8 cellular contexts compared by ENCODE assay signal in genomic region chr12:52010152-52010622, GRCh38. TPM values are rescaled to one million over a fixed set of nuclear protein-coding genes. Genes with fewer than 3 reads are reported as not detected.
DNase-seq lines count a peak whose midpoint lies in the region; ATAC-seq and TF ChIP-seq lines count a peak whose summit lies in the region.

No MANE protein-coding gene starts in this region.

- WGBS in body of pancreas, 2 donors = 48 to 72% methylated on average over 8 to 11 of the region's 11 CpGs

- peak in 2 of 3 donors; percentile 25 to 37 for TF ChIP-seq POLR2A in body of pancreas (IDR thresholded peaks at IDR 0.05)

- peak overlapping the region; percentile 28 for H3K4me2 ChIP-seq in skeletal muscle satellite cell (ENCODE audit: low read length)

- DNase-seq in HAP-1 (ENCODE audit: low spot score in 2 of 2) (peak; percentile 40 to 81), body of pancreas (peak; percentile 29 to 63 (median 58)), iPS-NIHi11 (ENCODE audit: low spot score) (peak; percentile 90), NAMALWA (ENCODE audit: low spot score) (no peak), NCI-H748 treated with DMSO at 0.1 percent for 48 hours (lab: John Stamatoyannopoulos, UW) (no peak), GM13976 (ENCODE audit: low spot score) (no peak)

- peak overlapping the region; percentile 45 for H3K9ac ChIP-seq in skeletal muscle satellite cell (ENCODE audit: low read depth, low read length)

- intact Hi-C loops in body of pancreas (cut with DNase I) = no loop called here

- H3K27me3 ChIP-seq in HAP-1 (ENCODE audit: low read depth) (no peaks in the 10 kb centered on the region), body of pancreas (no peaks in the 10 kb centered on the region), skeletal muscle satellite cell (ENCODE audit: control insufficient read depth, insufficient read depth, low read length) (peaks cover 15% of the 10 kb centered on the region)

- H3K36me3 ChIP-seq in HAP-1 (replicated peaks) (no peaks in the 10 kb centered on the region; the same call in 1 of the 2 replicates), body of pancreas (replicated peaks in 1 of 2; ENCODE audit: insufficient read depth in 1 of 2, low read depth in 2 of 2) (no peaks in the 10 kb centered on the region), skeletal muscle satellite cell (ENCODE audit: insufficient read depth, low read length) (no peaks in the 10 kb centered on the region)

- in situ Hi-C loops in HAP-1 (cut with MboI; ENCODE audit: low sequenced_read_pairs) = no loop called here
- in situ Hi-C loops in GM13976 (cut with MboI; ENCODE audit: low sequenced_read_pairs, unreplicated experiment) = no loop called here

- H3K9me3 ChIP-seq in HAP-1 (no peaks in the 10 kb centered on the region), body of pancreas (no peaks in the 10 kb centered on the region), skeletal muscle satellite cell (replicated peaks; ENCODE audit: low read length) (no peaks in the 10 kb centered on the region)

- H3K27ac ChIP-seq in body of pancreas = peak overlapping the region in 3 of 4 donors; percentile 26 to 76 (median 64)

- ATAC-seq in body of pancreas (peak; percentile 41), GM19328 (IDR thresholded peaks at IDR 0.05; ENCODE audit: unreplicated experiment) (no peak)

- H3K4me3 ChIP-seq in HAP-1 (no peak overlapping the region), body of pancreas (no peak overlapping the region), skeletal muscle satellite cell (ENCODE audit: low read length) (peak overlapping the region; percentile 7)

- no peak for TF ChIP-seq CTCF in body of pancreas (IDR thresholded peaks at IDR 0.05)
- no peak for TF ChIP-seq CTCF in GM13976 (IDR thresholded peaks at IDR 0.05; ENCODE audit: borderline replicate concordance, control extremely low read depth, extremely low read depth, insufficient read depth, missing control alignments)

- H3K4me1 ChIP-seq in HAP-1 = peaks cover 7% of the 10 kb centered on the region
- peaks cover 39% of the 10 kb centered on the region for H3K4me1 ChIP-seq in body of pancreas
- peaks cover 30% of the 10 kb centered on the region for H3K4me1 ChIP-seq in skeletal muscle satellite cell (ENCODE audit: control insufficient read depth, insufficient read depth, low read length)

RNA-seq across cellular contexts. Expression of gene TAMALIN, which starts 3.4 kb away (rescaled TPM):
- 10 to 100 TPM in 1 of 2 donors, 1 to 10 TPM in 1; 7.0 to 19.4 TPM for total RNA-seq in body of pancreas
- total RNA-seq in skeletal muscle satellite cell (2012; rRNA removed) = 3.5 and 7.9 TPM in 2 replicates

RNA-seq across cellular contexts. Expression of gene NR4A1, which starts 41.1 kb away (rescaled TPM):
- 100 to 1,000 TPM in 1 of 2 donors, 10 to 100 TPM in 1; 36.6 to 253 TPM for total RNA-seq in body of pancreas
- 1.1 and 1.5 TPM in 2 replicates for total RNA-seq in skeletal muscle satellite cell (2012; rRNA removed)

RNA-seq across cellular contexts. Expression of gene ACVR1B, which starts 58.7 kb away (rescaled TPM):
- 10 to 100 TPM; 19.8 to 21.8 TPM for total RNA-seq in body of pancreas
- 8.3 and 8.4 TPM in 2 replicates for total RNA-seq in skeletal muscle satellite cell (2012; rRNA removed)

RNA-seq across cellular contexts. Expression of gene ATG101, which starts 59.6 kb away (rescaled TPM):
- total RNA-seq in body of pancreas = 10 to 100 TPM; 25.7 to 25.9 TPM
- 45.9 and 56.3 TPM in 2 replicates for total RNA-seq in skeletal muscle satellite cell (2012; rRNA removed)

Comparison
In these comparisons a context has a peak if more than half of its experiments do, and no peak if none do; other contexts are left out.
1. DNase-seq: peak in HAP-1 (2 of 2), body of pancreas (4 of 4) and iPS-NIHi11 (single experiment); none in NAMALWA (single experiment), NCI-H748 treated with DMSO at 0.1 percent for 48 hours (single experiment) and GM13976 (single experiment).